Comparison of ENCODE assay signal across 9 cellular contexts in the genomic region with DNA sequence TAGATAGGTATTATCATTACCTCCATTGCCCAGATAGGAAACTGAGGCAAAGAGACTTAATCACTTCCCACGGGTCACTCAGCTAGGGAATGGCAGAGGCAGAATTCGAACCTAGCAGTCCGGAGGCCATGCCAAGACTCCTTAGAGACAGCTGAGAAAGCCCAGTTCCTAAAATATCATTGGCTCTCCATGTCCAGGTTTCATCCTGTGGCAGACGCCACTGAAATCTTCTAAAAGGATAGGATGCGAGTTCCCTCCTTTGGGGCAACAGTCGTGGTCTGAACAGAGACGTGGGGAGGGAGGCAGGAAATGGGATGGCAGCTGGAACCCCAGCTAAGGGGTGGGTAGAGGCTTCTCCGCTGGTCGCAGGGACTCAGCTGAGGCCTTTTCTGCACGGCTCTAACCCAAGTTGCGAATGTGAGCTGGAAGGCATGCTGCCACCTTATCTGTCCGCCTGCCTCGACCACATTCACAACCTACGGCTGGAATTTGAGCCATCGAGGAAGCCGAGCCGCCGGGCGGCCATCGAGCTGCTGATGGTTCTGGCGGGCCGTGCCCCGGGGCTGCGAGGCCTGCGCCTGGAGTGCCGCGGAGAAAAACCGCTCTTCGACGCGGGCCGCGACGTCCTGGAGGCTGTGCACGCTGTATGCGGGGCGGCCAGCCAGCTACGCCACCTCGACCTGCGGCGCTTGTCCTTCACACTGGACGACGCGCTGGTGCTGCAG. TPM values are rescaled to one million over a fixed set of nuclear protein-coding genes. Genes with fewer than 3 reads are reported as not detected.
A peak's percentile ranks its signal among the peaks of the same experiment; 100 is the strongest.
DNase-seq lines count a peak whose midpoint lies in the region; ATAC-seq, FAIRE-seq and TF ChIP-seq lines count a peak whose summit lies in the region.
"Had no signal": no experiment of that assay in that cellular context is flagged by ENCODE, and none has a peak within 500 bp of the region (broad histone marks: within the 10 kb centered on the region; RNA-seq: fewer than 3 reads in every experiment).

No MANE protein-coding gene starts in this region.

- no peak overlapping the region for H3K27ac ChIP-seq in A673 (ENCODE audit: low read depth, low read length, poor library complexity, severe bottlenecking)
- no peak overlapping the region for H3K27ac ChIP-seq in GM23338 (ENCODE audit: low read depth)
- peak overlapping the region; percentile 34 for H3K27ac ChIP-seq in muscle layer of colon (ENCODE audit: low read depth, low read length)

- H3K27me3 Mint-ChIP-seq in GM23338 (ENCODE audit: insufficient read depth, low read depth, poor library complexity), result peaks cover 98% of the 10 kb centered on the region
- peaks cover 22 to 50% of the 10 kb centered on the region in 2 donors for H3K27me3 Mint-ChIP-seq in effector memory CD8-positive, alpha-beta T cell

- ATAC-seq in GM23338, result peak; percentile 1
- no peak for ATAC-seq in effector memory CD8-positive, alpha-beta T cell (replicated peaks)
- ATAC-seq in HG03025 (IDR thresholded peaks at IDR 0.05; ENCODE audit: low FRiP score, unreplicated experiment), result no peak

- FAIRE-seq in bronchial epithelial cell (lab: Jason Lieb, UNC), result peak; percentile 23

- H3K9ac ChIP-seq in muscle layer of colon (ENCODE audit: low read length), result no peak overlapping the region

- no peaks in the 10 kb centered on the region for H3K79me2 ChIP-seq in GM23338 (replicated peaks; ENCODE audit: insufficient read depth)

- H3K4me3 ChIP-seq in A673 (ENCODE audit: low read depth, low read length, poor library complexity, severe bottlenecking) (no peak overlapping the region), GM23338 (peak overlapping the region; percentile 49), bronchial epithelial cell (ENCODE audit: low read depth, low read length) (peak overlapping the region; percentile 21), muscle layer of colon (ENCODE audit: low read depth in 1 of 2, low read length in 2 of 2) (peak overlapping the region in 1 of 2 donors; percentile 49)

- H3K4me2 ChIP-seq in GM23338, result peak overlapping the region; percentile 78

- no peaks in the 10 kb centered on the region for H3K27me3 ChIP-seq in A673 (replicated peaks; ENCODE audit: insufficient read depth, low read depth, low read length, poor library complexity)
- peaks cover 100% of the 10 kb centered on the region for H3K27me3 ChIP-seq in GM23338 (ENCODE audit: insufficient read depth)
- H3K27me3 ChIP-seq in bronchial epithelial cell (ENCODE audit: control insufficient read depth, insufficient read depth, low read length), result peaks cover 14% of the 10 kb centered on the region
- H3K27me3 ChIP-seq in muscle layer of colon (ENCODE audit: control insufficient read depth in 1 of 2, insufficient read depth in 2 of 2, low read length in 2 of 2), result peaks cover 19 to 56% of the 10 kb centered on the region in 2 donors

- no peaks in the 10 kb centered on the region; the same call in 2 of the 3 replicates for H3K36me3 Mint-ChIP-seq in GM23338 (ENCODE audit: low read depth)
- H3K36me3 Mint-ChIP-seq in effector memory CD8-positive, alpha-beta T cell (ENCODE audit: insufficient read depth), result peaks cover 36% of the 10 kb centered on the region

- peak overlapping the region; percentile 69 for H2AFZ ChIP-seq in GM23338

- no peak for TF ChIP-seq CTCF in A673 (conservative IDR thresholded peaks at IDR 0.05; ENCODE audit: low read depth, low read length)
- no peak for TF ChIP-seq CTCF in GM23338 (conservative IDR thresholded peaks at IDR 0.05; ENCODE audit: low read depth in 2 of 2)
- TF ChIP-seq CTCF in bronchial epithelial cell (IDR thresholded peaks at IDR 0.05; ENCODE audit: insufficient read depth, low read length, severe bottlenecking), result no peak

- no peaks in the 10 kb centered on the region for H3K9me2 ChIP-seq in GM23338 (ENCODE audit: insufficient read depth)

- CTCF ChIA-PET in A673 (lab: Charles Lee), result no interaction called here

- H3K36me3 ChIP-seq in A673 (ENCODE audit: insufficient read depth, low read length, poor library complexity, severe bottlenecking) (no peaks in the 10 kb centered on the region), GM23338 (ENCODE audit: insufficient read depth) (no peaks in the 10 kb centered on the region), bronchial epithelial cell (ENCODE audit: control insufficient read depth, insufficient read depth, low read length) (peaks cover 2% of the 10 kb centered on the region), muscle layer of colon (ENCODE audit: insufficient read depth, low read length) (no peaks in the 10 kb centered on the region)

- H3F3A ChIP-seq in GM23338 (replicated peaks; ENCODE audit: low read depth), result peaks cover 13% of the 10 kb centered on the region

- H3K27ac Mint-ChIP-seq in GM23338, result no peak overlapping the region
- no peak overlapping the region for H3K27ac Mint-ChIP-seq in effector memory CD8-positive, alpha-beta T cell

- peaks cover 4% of the 10 kb centered on the region; the same call in 2 of the 3 replicates for H3K9me3 Mint-ChIP-seq in GM23338
- H3K9me3 Mint-ChIP-seq in effector memory CD8-positive, alpha-beta T cell, result no peaks in the 10 kb centered on the region

- H3K4me1 Mint-ChIP-seq in GM23338, result peaks cover 32% of the 10 kb centered on the region
- peaks cover 17 to 36% of the 10 kb centered on the region in 2 donors for H3K4me1 Mint-ChIP-seq in effector memory CD8-positive, alpha-beta T cell (ENCODE audit: low read depth in 2 of 2)

- DNase-seq in A673 (ENCODE audit: low spot score) (peak; percentile 33), GM23338 (ENCODE audit: low spot score) (no peak), bronchial epithelial cell (ENCODE audit: low read depth) (no peak)
- DNase-seq in effector memory CD8-positive, alpha-beta T cell, result no peak
- no peak for DNase-seq in stimulated activated CD4-positive, alpha-beta T cell treated with anti-CD3 and anti-CD28 coated beads, Interleukin-2, amount 100 ng/mL, for 48 hours
- no peak for DNase-seq in activated CD8-positive, alpha-beta memory T cell treated with anti-CD3 and anti-CD28 coated beads for 24 hours
- DNase-seq: GDM1 had no signal

- no peaks in the 10 kb centered on the region; the same call in 1 of the 2 replicates for H4K20me1 ChIP-seq in GM23338 (replicated peaks; ENCODE audit: insufficient read depth)

- H3K9me3 ChIP-seq in A673 (ENCODE audit: low read depth, low read length, poor library complexity, severe bottlenecking) (no peaks in the 10 kb centered on the region), muscle layer of colon (ENCODE audit: low read length) (no peaks in the 10 kb centered on the region)

- H3K4me1 ChIP-seq in A673 (ENCODE audit: insufficient read depth, low read length, poor library complexity, severe bottlenecking), result peaks cover 4% of the 10 kb centered on the region
- H3K4me1 ChIP-seq in GM23338 (ENCODE audit: insufficient read depth), result peaks cover 27% of the 10 kb centered on the region; the same call in 1 of the 2 replicates
- H3K4me1 ChIP-seq in muscle layer of colon (ENCODE audit: insufficient read depth, low read length), result peaks cover 40% of the 10 kb centered on the region

- POLR2A ChIA-PET in A673 (lab: Charles Lee; ENCODE audit: low non-redundant PET), result no interaction called here

- no TSS peak for BruUV-seq in A673 (replicated peaks; lab: Mats Ljungman, UMichigan)

- intact Hi-C loops in A673 (cut with micrococcal nuclease; ENCODE audit: unreplicated experiment), result no loop called here

- peak overlapping the region; percentile 23; the same call in 1 of the 3 replicates for H3K4me3 Mint-ChIP-seq in GM23338
- peak overlapping the region in 1 of 2 donors; percentile 34 for H3K4me3 Mint-ChIP-seq in effector memory CD8-positive, alpha-beta T cell

TF ChIP-seq in GM23338, 12 proteins besides CTCF, POLR2A, EP300 and RAD21:
- no peak for TF ChIP-seq NANOG (IDR thresholded peaks at IDR 0.05; ENCODE audit: borderline replicate concordance)
- TF ChIP-seq, protein P1, sequence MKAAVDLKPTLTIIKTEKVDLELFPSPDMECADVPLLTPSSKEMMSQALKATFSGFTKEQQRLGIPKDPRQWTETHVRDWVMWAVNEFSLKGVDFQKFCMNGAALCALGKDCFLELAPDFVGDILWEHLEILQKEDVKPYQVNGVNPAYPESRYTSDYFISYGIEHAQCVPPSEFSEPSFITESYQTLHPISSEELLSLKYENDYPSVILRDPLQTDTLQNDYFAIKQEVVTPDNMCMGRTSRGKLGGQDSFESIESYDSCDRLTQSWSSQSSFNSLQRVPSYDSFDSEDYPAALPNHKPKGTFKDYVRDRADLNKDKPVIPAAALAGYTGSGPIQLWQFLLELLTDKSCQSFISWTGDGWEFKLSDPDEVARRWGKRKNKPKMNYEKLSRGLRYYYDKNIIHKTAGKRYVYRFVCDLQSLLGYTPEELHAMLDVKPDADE (IDR thresholded peaks at IDR 0.05), result no peak
- TF ChIP-seq EZH2phosphoT487 (IDR thresholded peaks at IDR 0.05; ENCODE audit: unreplicated experiment), result no peak
- peak; percentile 92 for TF ChIP-seq EZH2 (IDR thresholded peaks at IDR 0.05; ENCODE audit: low read depth, unreplicated experiment)
- TF ChIP-seq CREB1 (CRISPR knock-in tag; IDR thresholded peaks at IDR 0.05; ENCODE audit: low read depth), result no peak
- TF ChIP-seq JUNB (IDR thresholded peaks at IDR 0.05; ENCODE audit: unreplicated experiment), result no peak

RNA-seq across cellular contexts. Expression of gene HSF4, which starts 1.9 kb away (rescaled TPM):
- total RNA-seq in A673 (2021) (13.9 and 20.2 TPM in 2 replicates), bronchial epithelial cell (3.7 and 8.1 TPM in 2 replicates)
- total RNA-seq in GM23338 (2014; rRNA removed; shearing (Covaris generic)), result 1.3 TPM in 1 of 2 replicates, not detected in the other
- 0.19 TPM in 1 of 2 replicates, not detected in the other for polyA plus RNA-seq in GM23338 (2016; fragmentation: Nextera tagmentation; extraction: Ambion mirVana)

RNA-seq across cellular contexts. Expression of gene FBXL8, which starts 2.8 kb away (rescaled TPM):
- total RNA-seq in A673 (2021) (8.3 and 13.8 TPM in 2 replicates), bronchial epithelial cell (4.1 and 4.5 TPM in 2 replicates)
- not detected in 2 replicates for total RNA-seq in GM23338 (2014; rRNA removed; shearing (Covaris generic))
- 0.26 TPM in 1 of 2 replicates, not detected in the other for polyA plus RNA-seq in GM23338 (2016; fragmentation: Nextera tagmentation; extraction: Ambion mirVana)

RNA-seq across cellular contexts. Expression of gene TRADD, which starts 2.9 kb away (rescaled TPM):
- total RNA-seq in A673 (2021) (7.7 and 10.8 TPM in 2 replicates), bronchial epithelial cell (31.9 and 35.8 TPM in 2 replicates)
- total RNA-seq in GM23338 (2014; rRNA removed; shearing (Covaris generic)), result 0.42 TPM in 1 of 2 replicates, not detected in the other
- 0.50 and 0.55 TPM in 2 replicates for polyA plus RNA-seq in GM23338 (2016; fragmentation: Nextera tagmentation; extraction: Ambion mirVana)

RNA-seq across cellular contexts. Expression of gene NOL3, which starts 7.7 kb away (rescaled TPM):
- total RNA-seq in A673 (2021), result 15.3 and 16.4 TPM in 2 replicates
- 0.27 and 3.3 TPM in 2 replicates for total RNA-seq in GM23338 (2014; rRNA removed; shearing (Covaris generic))
- 2.7 and 4.0 TPM in 2 replicates for polyA plus RNA-seq in GM23338 (2016; fragmentation: Nextera tagmentation; extraction: Ambion mirVana)
- total RNA-seq in bronchial epithelial cell, result 28.2 and 37.8 TPM in 2 replicates

RNA-seq across cellular contexts. Expression of gene B3GNT9, which starts 11.8 kb away (rescaled TPM):
- total RNA-seq in A673 (2021) (11.5 and 13.8 TPM in 2 replicates), bronchial epithelial cell (8.7 and 11.4 TPM in 2 replicates)
- 6.8 and 7.0 TPM in 2 replicates for total RNA-seq in GM23338 (2014; rRNA removed; shearing (Covaris generic))
- polyA plus RNA-seq in GM23338 (2016; fragmentation: Nextera tagmentation; extraction: Ambion mirVana), result 0.99 and 1.5 TPM in 2 replicates
